In genomic region chr3:32401541-32402052, GRCh38 we compare ENCODE assay signal across 8 cellular contexts. TPM values are rescaled to one million over a fixed set of nuclear protein-coding genes. Genes with fewer than 3 reads are reported as not detected.
A peak's percentile ranks its signal among the peaks of the same experiment; 100 is the strongest.
DNase-seq lines count a peak whose midpoint lies in the region; ATAC-seq and TF ChIP-seq lines count a peak whose summit lies in the region.

No MANE protein-coding gene starts in this region.

- peaks cover 23% of the 10 kb centered on the region for H3K4me1 ChIP-seq in PC-3 (ENCODE audit: insufficient read depth, low read length)
- H3K4me1 ChIP-seq in fibroblast of lung (ENCODE audit: control insufficient read depth, extremely low read depth, insufficient read depth, low read length), result peaks cover 5% of the 10 kb centered on the region
- peaks cover 7 to 18% of the 10 kb centered on the region in 2 donors for H3K4me1 ChIP-seq in muscle layer of duodenum (ENCODE audit: control insufficient read depth in 1 of 2, insufficient read depth in 2 of 2, low read length in 2 of 2)

- peak overlapping the region; percentile 95 for H3K27ac Mint-ChIP-seq in activated T-helper 17 cell treated with anti-CD3 and anti-CD28 coated beads, Interleukin-2, amount 50 U/mL, for 72 hours

- ATAC-seq in GM19328 (IDR thresholded peaks at IDR 0.05; ENCODE audit: unreplicated experiment), result peak; percentile 71
- ATAC-seq in HG03442 (IDR thresholded peaks at IDR 0.05; ENCODE audit: unreplicated experiment), result peak; percentile 63
- ATAC-seq in PC-3, result peak; percentile 82
- peak; percentile 86 for ATAC-seq in activated T-helper 17 cell treated with anti-CD3 and anti-CD28 coated beads, Interleukin-2, amount 50 U/mL, for 72 hours (replicated peaks)

- H3K4me2 ChIP-seq in PC-3 (ENCODE audit: low read length) (peak overlapping the region; percentile 87), fibroblast of lung (ENCODE audit: extremely low read depth, insufficient read depth, low read length) (peak overlapping the region; percentile 96)

- no peaks in the 10 kb centered on the region for H3K27me3 Mint-ChIP-seq in activated T-helper 17 cell treated with anti-CD3 and anti-CD28 coated beads, Interleukin-2, amount 50 U/mL, for 72 hours

- peak overlapping the region; percentile 78 for H3K9ac ChIP-seq in PC-3 (ENCODE audit: low read length)
- H3K9ac ChIP-seq in fibroblast of lung (ENCODE audit: insufficient read depth, low read length), result peak overlapping the region; percentile 70

- H3K79me2 ChIP-seq in PC-3 (ENCODE audit: low read length) (peaks cover 96% of the 10 kb centered on the region), fibroblast of lung (ENCODE audit: control insufficient read depth, insufficient read depth, low read length) (peaks cover 6% of the 10 kb centered on the region)

- intact Hi-C loops in PC-3 (cut with micrococcal nuclease), result loop anchor here (1.0 kb wide), 2 partner anchors 10 to 21 kb away; partner anchors contain the start of gene CMTM7

- H4K20me1 ChIP-seq in PC-3 (ENCODE audit: low read length) (peaks cover 17% of the 10 kb centered on the region; the same call in 1 of the 2 replicates), fibroblast of lung (ENCODE audit: control insufficient read depth, extremely low read depth, insufficient read depth, low read length) (no peaks in the 10 kb centered on the region)

- POLR2A ChIA-PET in PC-3 (lab: Charles Lee; ENCODE audit: unreplicated experiment), result no interaction called here

- H3K4me3 Mint-ChIP-seq in activated T-helper 17 cell treated with anti-CD3 and anti-CD28 coated beads, Interleukin-2, amount 50 U/mL, for 72 hours, result peak overlapping the region; percentile 93

- peak; percentile 84 for DNase-seq in Ammon's horn (ENCODE audit: low spot score)
- DNase-seq in PC-3, result peak; percentile 87
- peak; percentile 70 to 82 for DNase-seq in fibroblast of lung (ENCODE audit: low read depth in 2 of 2)
- DNase-seq in stromal cell of bone marrow (ENCODE audit: low read depth), result peak; percentile 39

- H2AFZ ChIP-seq in PC-3 (ENCODE audit: low read length), result peak overlapping the region; percentile 58
- peak overlapping the region; percentile 73 for H2AFZ ChIP-seq in fibroblast of lung (ENCODE audit: low read length)

- no TSS peak for BruUV-seq in PC-3 (replicated peaks; lab: Mats Ljungman, UMichigan)

- peaks cover 9% of the 10 kb centered on the region; the same call in 1 of the 2 replicates for H3K36me3 ChIP-seq in PC-3 (ENCODE audit: low read depth, low read length)
- no peaks in the 10 kb centered on the region for H3K36me3 ChIP-seq in fibroblast of lung (ENCODE audit: control insufficient read depth, insufficient read depth, low read length)
- H3K36me3 ChIP-seq in muscle layer of duodenum (ENCODE audit: control insufficient read depth in 1 of 2, insufficient read depth in 2 of 2, low read length in 2 of 2), result no peaks in the 10 kb centered on the region

- CTCF ChIA-PET in PC-3 (lab: Charles Lee), result no interaction called here

- H3F3A ChIP-seq in PC-3 (ENCODE audit: low read length, unreplicated experiment), result peaks cover 5% of the 10 kb centered on the region

- peaks cover 5% of the 10 kb centered on the region for H3K36me3 Mint-ChIP-seq in activated T-helper 17 cell treated with anti-CD3 and anti-CD28 coated beads, Interleukin-2, amount 50 U/mL, for 72 hours (ENCODE audit: low read depth)

- H3K4me1 Mint-ChIP-seq in activated T-helper 17 cell treated with anti-CD3 and anti-CD28 coated beads, Interleukin-2, amount 50 U/mL, for 72 hours, result peaks cover 48% of the 10 kb centered on the region

- H3K27ac ChIP-seq in PC-3 (ENCODE audit: low read length) (peak overlapping the region; percentile 90), fibroblast of lung (ENCODE audit: insufficient read depth, low read length) (peak overlapping the region; percentile 68), muscle layer of duodenum (ENCODE audit: low read length) (peak overlapping the region; percentile 51)

- H3K27me3 ChIP-seq in PC-3 (ENCODE audit: low read length) (no peaks in the 10 kb centered on the region), fibroblast of lung (ENCODE audit: control insufficient read depth, insufficient read depth, low read length) (no peaks in the 10 kb centered on the region), muscle layer of duodenum (ENCODE audit: low read depth, low read length) (no peaks in the 10 kb centered on the region)

- H3K9me3 ChIP-seq in PC-3 (ENCODE audit: low read length) (no peaks in the 10 kb centered on the region), fibroblast of lung (ENCODE audit: control insufficient read depth, insufficient read depth, low read depth, low read length) (no peaks in the 10 kb centered on the region), muscle layer of duodenum (ENCODE audit: control insufficient read depth in 1 of 2, low read length in 2 of 2) (no peaks in the 10 kb centered on the region)

- no peaks in the 10 kb centered on the region for H3K9me2 ChIP-seq in PC-3 (replicated peaks; ENCODE audit: low read length)

- TF ChIP-seq CTCF in PC-3 (conservative IDR thresholded peaks at IDR 0.05; ENCODE audit: low read depth, low read length) (0 out of 2 replicates have a peak, but pooled peaks have one; percentile 8), fibroblast of lung (conservative IDR thresholded peaks at IDR 0.05 in 1 of 2, IDR thresholded peaks at IDR 0.05 in 1 of 2; ENCODE audit: low read depth in 1 of 2, low read length in 2 of 2) (no peak)

- H3K9me3 Mint-ChIP-seq in activated T-helper 17 cell treated with anti-CD3 and anti-CD28 coated beads, Interleukin-2, amount 50 U/mL, for 72 hours, result no peaks in the 10 kb centered on the region

- peak overlapping the region; percentile 61 for H3K4me3 ChIP-seq in PC-3 (ENCODE audit: low read length)
- H3K4me3 ChIP-seq in fibroblast of lung (replicated peaks in 1 of 4; ENCODE audit: control extremely low read depth in 1 of 4, insufficient read depth in 1 of 4, low read depth in 3 of 4, low read length in 4 of 4), result peak overlapping the region; percentile 27 to 60 (median 40)
- H3K4me3 ChIP-seq in muscle layer of duodenum (ENCODE audit: low read depth in 1 of 2, low read length in 2 of 2), result peak overlapping the region; percentile 50 to 75

RNA-seq across cellular contexts. Expression of gene CMTM7, which starts 9.9 kb away (rescaled TPM):
- 37.1 and 71.0 TPM in 2 replicates for total RNA-seq in PC-3 (2014; rRNA removed)
- total RNA-seq in activated T-helper 17 cell treated with anti-CD3 and anti-CD28 coated beads, Interleukin-2, amount 50 U/mL, for 72 hours, result 10 to 100 TPM; 26.9 to 51.1 TPM
- total RNA-seq in fibroblast of lung, result 3.3 and 3.5 TPM in 2 replicates
- polyA plus RNA-seq in fibroblast of lung, result 9.3 and 14.3 TPM in 2 replicates
- polyA plus RNA-seq in fibroblast of lung (2012), result 8.3 and 11.6 TPM in 2 replicates
- polyA minus RNA-seq in fibroblast of lung (ENCODE audit: low replicate concordance), result 17.6 and 22.4 TPM in 2 replicates

Comparison
In these comparisons a context has a peak if more than half of its experiments do, and no peak if none do; other contexts are left out.
1. Peak in every context shown above with its lines: DNase-seq, ATAC-seq, H3K4me3 ChIP-seq and H3K27ac ChIP-seq.